In the genomic region with DNA sequence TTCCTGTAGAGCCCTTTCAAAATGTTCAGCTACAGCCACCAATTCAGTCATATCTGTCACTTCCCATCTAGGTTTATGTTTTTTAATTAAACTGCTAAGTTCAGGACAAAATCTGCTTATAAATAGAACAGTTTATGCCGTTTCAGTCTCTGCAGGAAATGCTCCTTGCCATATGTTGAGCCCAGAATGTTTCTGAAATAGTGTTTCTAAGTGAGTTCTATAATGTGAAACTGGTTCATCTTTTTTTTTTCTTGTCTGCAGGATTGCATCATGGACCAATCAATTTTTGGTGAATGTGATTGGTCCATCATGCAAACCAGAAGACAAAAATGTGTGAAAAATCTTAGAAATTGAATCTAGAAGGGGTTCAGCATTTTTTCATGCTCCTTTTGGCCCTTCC, we compare ENCODE assay signal across 22 cellular contexts.
"Had no signal": no experiment of that assay in that cellular context is flagged by ENCODE, and none has a peak within 500 bp of the region (broad histone marks: within the 10 kb centered on the region; RNA-seq: fewer than 3 reads in every experiment).

No MANE protein-coding gene starts in this region.

- H3K27me3 ChIP-seq: esophagus muscularis mucosa, foreskin keratinocyte, left lung, right atrium auricular region, stomach, suprapubic skin, tibial artery, upper lobe of right lung had no signal

- H3K4me3 ChIP-seq: esophagus muscularis mucosa, heart right ventricle, left lung, mucosa of descending colon, right atrium auricular region, stomach, suprapubic skin, tibial artery, upper lobe of right lung had no signal

- H3K27ac ChIP-seq: esophagus muscularis mucosa, foreskin keratinocyte, heart right ventricle, left lung, right atrium auricular region, stomach, suprapubic skin, tibial artery, upper lobe of right lung had no signal

- H3K9me3 ChIP-seq: esophagus muscularis mucosa, left lung, mucosa of descending colon, right atrium auricular region, stomach, suprapubic skin, tibial artery, upper lobe of right lung had no signal

- DNase-seq: activated CD4-positive, alpha-beta T cell treated with anti-CD3 and anti-CD28 coated beads for 36 hours; activated CD4-positive, CD25-positive, alpha-beta regulatory T cell; activated CD8-positive, alpha-beta memory T cell treated with anti-CD3 and anti-CD28 coated beads, Interleukin-2, amount 10 ng/mL, durations not matched to agents 7 days and 5 days; activated CD8-positive, alpha-beta T cell treated with anti-CD3 and anti-CD28 coated beads, Interleukin-2, amount 10 ng/mL, durations not matched to agents 7 days and 5 days; activated naive CD4-positive, alpha-beta T cell; activated T-cell treated with anti-CD3 and anti-CD28 coated beads, Interleukin-2, amount 50 U/mL, for 48 hours; effector CD4-positive, alpha-beta T cell; foreskin keratinocyte; heart right ventricle; left lung; mucosa of descending colon; stimulated activated CD4-positive, alpha-beta T cell treated with anti-CD3 and anti-CD28 coated beads, Interleukin-15, amount 100 ng/mL, for 24 hours; stimulated activated CD4-positive, alpha-beta T cell treated with anti-CD3 and anti-CD28 coated beads, Interleukin-2, amount 100 ng/mL, for 24 hours; stimulated activated naive B cell treated with anti-CD40 and anti-IgM and Interleukin-4, amounts not matched to agents 10 μg/mL and 1 μg/mL and 100 μg/mL, for 72 hours; stomach; upper lobe of right lung had no signal

- ATAC-seq: activated CD4-positive, alpha-beta T cell treated with anti-CD3 and anti-CD28 coated beads for 36 hours; activated CD8-positive, alpha-beta memory T cell treated with anti-CD3 and anti-CD28 coated beads, Interleukin-2, amount 10 ng/mL, durations not matched to agents 7 days and 5 days; activated CD8-positive, alpha-beta T cell treated with anti-CD3 and anti-CD28 coated beads, Interleukin-2, amount 10 ng/mL, durations not matched to agents 7 days and 5 days; foreskin keratinocyte; heart right ventricle; left lung; mucosa of descending colon; natural killer cell treated with Interleukin-12 subunit alpha and Interleukin-12 subunit beta and Interleukin-15 and Interleukin-18, amount 100 ng/mL, for 72 hours; stimulated activated naive B cell treated with anti-CD40 and anti-IgM and Interleukin-4, amounts not matched to agents 10 μg/mL and 1 μg/mL and 100 μg/mL, for 72 hours; upper lobe of right lung had no signal

- H3K4me1 ChIP-seq: foreskin keratinocyte had no signal

- FAIRE-seq: bronchial epithelial cell had no signal

- H3K36me3 ChIP-seq: esophagus muscularis mucosa, heart right ventricle, left lung, right atrium auricular region, stomach, suprapubic skin, tibial artery, upper lobe of right lung had no signal
